ENCODE assay signal across 8 cellular contexts in the genomic region with DNA sequence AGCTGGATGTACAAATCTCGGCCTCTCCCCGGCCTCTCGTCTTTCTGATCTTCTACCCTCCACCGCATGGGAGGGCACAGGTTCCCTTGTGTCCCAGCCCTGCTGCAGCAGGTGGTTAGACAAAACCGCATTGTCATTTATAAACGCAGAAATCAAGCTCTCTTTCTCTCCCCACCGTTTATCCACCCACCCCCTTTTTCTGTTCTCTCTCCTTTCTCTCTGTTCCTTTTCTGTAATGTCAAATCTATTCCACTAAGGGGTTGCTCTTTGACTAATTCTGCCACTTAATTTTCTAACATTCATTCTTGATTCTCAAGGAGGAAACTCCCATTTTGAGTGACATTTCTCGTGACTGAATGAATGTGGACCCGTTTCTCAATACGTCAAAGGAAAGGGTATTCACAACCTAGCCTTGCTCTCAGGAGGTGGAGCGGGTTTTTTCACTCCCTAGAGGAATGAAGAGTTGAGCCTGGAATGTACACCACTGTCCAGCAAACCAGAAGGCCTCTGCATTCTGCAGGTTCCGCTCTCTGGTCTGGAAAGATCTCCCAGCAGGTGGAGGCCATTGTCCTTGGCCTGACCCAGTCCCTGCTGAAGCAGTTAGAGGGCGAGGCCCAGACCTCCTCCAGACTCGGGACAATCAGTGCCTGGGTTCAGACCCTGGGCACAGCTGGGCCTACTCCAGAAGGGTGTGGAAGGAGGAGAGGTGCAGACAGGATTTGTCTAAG.
DNase-seq lines count a peak whose midpoint lies in the region; ATAC-seq and TF ChIP-seq lines count a peak whose summit lies in the region.

No MANE protein-coding gene starts in this region.

- TF ChIP-seq CTCF in choroid plexus epithelial cell (conservative IDR thresholded peaks at IDR 0.05; ENCODE audit: low read depth, low read length) = peak; percentile 1

- H3K9me3 Mint-ChIP-seq in stimulated activated naive CD8-positive, alpha-beta T cell treated with anti-CD3 and anti-CD28 coated beads, Interleukin-15, amount 100 ng/mL, for 72 hours = no peaks in the 10 kb centered on the region

- peak overlapping the region in 1 of 2 donors; percentile 84 for H3K27ac Mint-ChIP-seq in stimulated activated naive CD8-positive, alpha-beta T cell treated with anti-CD3 and anti-CD28 coated beads, Interleukin-15, amount 100 ng/mL, for 72 hours

- H3K4me3 Mint-ChIP-seq in stimulated activated naive CD8-positive, alpha-beta T cell treated with anti-CD3 and anti-CD28 coated beads, Interleukin-15, amount 100 ng/mL, for 72 hours = peak overlapping the region; percentile 54 to 59

- ATAC-seq in GM19395 (IDR thresholded peaks at IDR 0.05; ENCODE audit: unreplicated experiment) (peak; percentile 63), HG03432 (IDR thresholded peaks at IDR 0.05; ENCODE audit: unreplicated experiment) (peak; percentile 73)
- ATAC-seq in stimulated activated naive CD8-positive, alpha-beta T cell treated with anti-CD3 and anti-CD28 coated beads, Interleukin-15, amount 100 ng/mL, for 72 hours = peak; percentile 86

- no peaks in the 10 kb centered on the region for H3K27me3 Mint-ChIP-seq in stimulated activated naive CD8-positive, alpha-beta T cell treated with anti-CD3 and anti-CD28 coated beads, Interleukin-15, amount 100 ng/mL, for 72 hours

- H3K4me3 ChIP-seq in choroid plexus epithelial cell (ENCODE audit: low read depth, low read length) = no peak overlapping the region

- peaks cover 70% of the 10 kb centered on the region for H3K4me1 Mint-ChIP-seq in stimulated activated naive CD8-positive, alpha-beta T cell treated with anti-CD3 and anti-CD28 coated beads, Interleukin-15, amount 100 ng/mL, for 72 hours

- DNase-seq in ELF-1 (ENCODE audit: low read depth, low spot score) (peak; percentile 27), choroid plexus epithelial cell (ENCODE audit: low read depth) (peak; percentile 31), cortex of kidney (lab: John Stamatoyannopoulos, UW) (no peak), NCI-H146 (lab: John Stamatoyannopoulos, UW) (no peak), SIG-M5 (lab: John Stamatoyannopoulos, UW) (no peak)
- peak in 1 of 2 donors; percentile 57 for DNase-seq in stimulated activated naive CD8-positive, alpha-beta T cell treated with anti-CD3 and anti-CD28 coated beads, Interleukin-15, amount 100 ng/mL, for 72 hours

Comparison
In these comparisons a context has a peak if more than half of its experiments do, and no peak if none do; other contexts are left out.
1. DNase-seq: peak in ELF-1 (single experiment) and choroid plexus epithelial cell (single experiment); none in cortex of kidney (single experiment), NCI-H146 (single experiment) and SIG-M5 (single experiment).
2. Peak in every context shown above with its lines, with median percentiles within 50 percentile points of each other: ATAC-seq.